ENCODE assay signal across 11 cellular contexts in the genomic region with DNA sequence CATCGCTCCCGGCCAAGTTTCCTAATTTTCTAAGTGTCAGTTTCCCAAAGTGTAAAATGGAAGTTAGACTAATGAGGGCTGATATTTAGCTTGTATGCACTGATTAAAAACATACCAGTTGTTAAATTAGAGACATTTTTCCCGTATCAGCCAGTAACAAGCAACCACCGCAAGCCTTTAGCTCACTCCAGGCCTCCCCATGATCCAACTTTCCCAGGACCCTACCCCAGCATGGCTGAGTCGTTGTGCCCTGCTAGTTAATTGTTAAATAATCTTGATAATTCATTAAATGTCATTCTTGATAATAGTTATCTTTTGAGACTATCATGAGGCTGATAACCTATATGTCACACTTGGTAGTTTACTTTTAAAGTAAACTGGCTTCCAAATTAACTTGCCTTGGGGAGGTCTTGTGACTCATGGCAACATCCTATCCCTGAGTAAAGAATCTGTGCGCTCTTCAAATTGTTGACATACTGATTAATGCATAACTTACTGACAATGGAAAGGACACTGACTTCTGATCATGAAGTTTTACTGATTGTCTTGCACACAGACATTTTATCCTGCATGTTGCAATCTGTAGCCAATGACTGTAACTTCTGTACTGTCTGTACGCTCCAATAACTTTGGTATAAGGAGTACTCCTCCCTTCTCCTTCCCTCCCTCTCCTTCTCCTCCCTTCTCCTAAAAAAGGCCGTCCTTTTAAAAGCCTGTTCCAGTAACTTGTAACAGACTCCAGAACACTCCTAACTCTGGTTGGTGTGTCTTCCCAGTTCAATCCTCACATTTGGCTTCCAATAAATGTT. TPM values are rescaled to one million over a fixed set of nuclear protein-coding genes. Genes with fewer than 3 reads are reported as not detected.
DNase-seq lines count a peak whose midpoint lies in the region; ATAC-seq, FAIRE-seq and TF ChIP-seq lines count a peak whose summit lies in the region.
"Had no signal": no experiment of that assay in that cellular context is flagged by ENCODE, and none has a peak within 500 bp of the region (broad histone marks: within the 10 kb centered on the region; RNA-seq: fewer than 3 reads in every experiment).

No MANE protein-coding gene starts in this region.

- peak; percentile 42 for DNase-seq in A172 (ENCODE audit: low spot score)
- DNase-seq in HuH-7.5 (ENCODE audit: low spot score): peak; percentile 47
- peak; percentile 94 for DNase-seq in bronchial epithelial cell (ENCODE audit: low read depth)
- DNase-seq in left lung: no peak
- no peak for DNase-seq in GM10266 (ENCODE audit: extremely low spot score)
- no peak for DNase-seq in stimulated activated naive CD8-positive, alpha-beta T cell treated with anti-CD3 and anti-CD28 coated beads, Interleukin-15, Interleukin-2, amounts not matched to agents 100 U/mL and 50 U/mL, for 24 hours
- no peak for DNase-seq in ovary
- DNase-seq: activated naive CD8-positive, alpha-beta T cell treated with anti-CD3 and anti-CD28 coated beads, Interleukin-2, amount 10 ng/mL, durations not matched to agents 7 days and 5 days; Karpas-422; stimulated activated CD4-positive, alpha-beta T cell treated with anti-CD3 and anti-CD28 coated beads, Interleukin-2, amount 100 ng/mL, for 48 hours had no signal

- ATAC-seq in left lung (peak; percentile 66), HG03196 (IDR thresholded peaks at IDR 0.05; ENCODE audit: unreplicated experiment) (no peak)
- no peak for ATAC-seq in stimulated activated naive CD8-positive, alpha-beta T cell treated with anti-CD3 and anti-CD28 coated beads, Interleukin-15, Interleukin-2, amounts not matched to agents 100 U/mL and 50 U/mL, for 24 hours

- intact Hi-C loops in left lung (cut with DNase I): no loop called here
- intact Hi-C loops in ovary (cut with DNase I): loop anchor here in 2 of 4 donors (5.0 to 10.0 kb wide), 3 partner anchors 77 to 425 kb away; partner anchors contain the start of gene AMD1 (in 1 of the 2)

- H3K4me1 ChIP-seq in left lung: no peaks in the 10 kb centered on the region
- no peaks in the 10 kb centered on the region for H3K4me1 ChIP-seq in ovary (ENCODE audit: insufficient read depth)

- TF ChIP-seq CTCF in bronchial epithelial cell (IDR thresholded peaks at IDR 0.05; ENCODE audit: insufficient read depth, low read length, severe bottlenecking) (no peak), left lung (IDR thresholded peaks at IDR 0.05) (no peak), GM10266 (IDR thresholded peaks at IDR 0.05; ENCODE audit: control insufficient read depth, insufficient read depth, low read depth, missing control alignments) (no peak), ovary (IDR thresholded peaks at IDR 0.05) (no peak)

- H3K27me3 ChIP-seq in bronchial epithelial cell (ENCODE audit: control insufficient read depth, insufficient read depth, low read length): no peaks in the 10 kb centered on the region
- no peaks in the 10 kb centered on the region for H3K27me3 ChIP-seq in left lung
- H3K27me3 ChIP-seq in ovary: no peaks in the 10 kb centered on the region

- no peaks in the 10 kb centered on the region for H3K36me3 ChIP-seq in bronchial epithelial cell (ENCODE audit: control insufficient read depth, insufficient read depth, low read length)
- H3K36me3 ChIP-seq in left lung: no peaks in the 10 kb centered on the region
- H3K36me3 ChIP-seq in ovary: no peaks in the 10 kb centered on the region

- no peaks in the 10 kb centered on the region for H3K9me3 ChIP-seq in left lung
- H3K9me3 ChIP-seq in ovary: no peaks in the 10 kb centered on the region

- FAIRE-seq in bronchial epithelial cell (lab: Jason Lieb, UNC): no peak

- WGBS in ovary, 3 donors: 70 to 71% (median 71%) methylated on average over 8 of the region's 8 CpGs

- no peak for TF ChIP-seq EP300 in ovary (IDR thresholded peaks at IDR 0.05)

- H3K27ac ChIP-seq in left lung: no peak overlapping the region
- H3K27ac ChIP-seq in ovary: no peak overlapping the region

- H3K4me3 ChIP-seq in bronchial epithelial cell (ENCODE audit: low read depth, low read length) (no peak overlapping the region), left lung (no peak overlapping the region), ovary (no peak overlapping the region)

- TF ChIP-seq POLR2A in ovary (IDR thresholded peaks at IDR 0.05): no peak

RNA-seq across cellular contexts. Expression of gene GTF3C6, which starts 6.3 kb away (rescaled TPM):
- 128 and 230 TPM in 2 replicates for total RNA-seq in A172 (2014; rRNA removed; shearing (Covaris generic))
- total RNA-seq in bronchial epithelial cell: 38.7 and 49.5 TPM in 2 replicates
- total RNA-seq in left lung: 10 to 100 TPM; 71.0 to 74.7 TPM
- 10 to 100 TPM; 16.5 to 60.2 (median 47.8) TPM for total RNA-seq in ovary
- 10 to 100 TPM; 29.1 to 83.9 TPM for polyA plus RNA-seq in ovary

RNA-seq across cellular contexts. Expression of gene RPF2, which starts 29.6 kb away (rescaled TPM):
- total RNA-seq in A172 (2014; rRNA removed; shearing (Covaris generic)): 70.6 and 89.1 TPM in 2 replicates
- 14.6 and 19.5 TPM in 2 replicates for total RNA-seq in bronchial epithelial cell
- total RNA-seq in left lung: 10 to 100 TPM; 20.8 to 28.3 TPM
- 10 to 100 TPM; 17.2 to 49.1 (median 25.8) TPM for total RNA-seq in ovary
- polyA plus RNA-seq in ovary: 10 to 100 TPM; 14.8 to 24.0 TPM

Comparison
In these comparisons a context has a peak if more than half of its experiments do, and no peak if none do; other contexts are left out.
1. DNase-seq: peak in A172 (single experiment), HuH-7.5 (single experiment) and bronchial epithelial cell (single experiment); none in left lung (0 of 2), GM10266 (single experiment), stimulated activated naive CD8-positive, alpha-beta T cell treated with anti-CD3 and anti-CD28 coated beads, Interleukin-15, Interleukin-2, amounts not matched to agents 100 U/mL and 50 U/mL, for 24 hours (single experiment) and ovary (0 of 5).